ENCODE assay signal across 21 cellular contexts in the genomic region with DNA sequence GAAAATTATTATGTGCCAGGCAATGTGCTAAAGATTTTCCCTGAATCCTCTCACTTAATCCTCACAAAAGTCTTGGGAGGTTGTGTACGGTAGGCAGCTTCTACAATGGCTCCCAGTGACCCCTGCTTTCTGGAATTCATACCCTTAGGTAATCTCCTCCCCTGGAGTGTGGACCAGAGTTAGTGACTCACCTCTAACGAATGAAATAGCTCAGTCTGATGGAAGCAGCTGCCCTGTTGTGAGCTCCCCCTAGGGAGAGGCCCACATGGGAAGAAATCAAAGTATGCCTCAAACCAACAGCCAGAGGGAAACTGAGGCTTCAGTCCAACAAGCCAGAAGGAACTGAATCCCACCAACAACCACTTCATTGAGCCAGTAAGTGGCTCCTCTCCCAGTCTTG.
DNase-seq lines count a peak whose midpoint lies in the region; ATAC-seq, FAIRE-seq and TF ChIP-seq lines count a peak whose summit lies in the region.
"Had no signal": no experiment of that assay in that cellular context is flagged by ENCODE, and none has a peak within 500 bp of the region (broad histone marks: within the 10 kb centered on the region; RNA-seq: fewer than 3 reads in every experiment).

No MANE protein-coding gene starts in this region.

- no peak overlapping the region for H3K4me2 ChIP-seq in HepG2 (ENCODE audit: low read depth, low read length)

- H3K27me3 ChIP-seq in adipocyte (replicated peaks; ENCODE audit: control insufficient read depth, insufficient read depth, low read length) (no peaks in the 10 kb centered on the region), HepG2 (ENCODE audit: control insufficient read depth in 1 of 2, insufficient read depth in 2 of 2, low read length in 2 of 2) (peaks cover 2 to 13% of the 10 kb centered on the region in 2 experiments; a peak in 3 of 5 replicates)
- H3K27me3 ChIP-seq: gastrocnemius medialis, right lobe of liver had no signal

- no peak for TF ChIP-seq EP300 in HepG2 (IDR thresholded peaks at IDR 0.05; ENCODE audit: low read depth in 2 of 2, low read length in 2 of 2)
- TF ChIP-seq EP300 in HepG2 (CRISPR knock-in tag; IDR thresholded peaks at IDR 0.05; ENCODE audit: borderline replicate concordance), result no peak

- H3K36me3 ChIP-seq in adipocyte (ENCODE audit: control insufficient read depth, insufficient read depth, low read length, severe bottlenecking) (no peaks in the 10 kb centered on the region), HepG2 (replicated peaks in 1 of 2; ENCODE audit: control insufficient read depth in 1 of 2, insufficient read depth in 2 of 2, low read length in 2 of 2) (no peaks in the 10 kb centered on the region)
- H3K36me3 ChIP-seq: gastrocnemius medialis, right lobe of liver, transverse colon had no signal

- intact Hi-C loops in HepG2 (cut with micrococcal nuclease; ENCODE audit: unreplicated experiment), result no loop called here

- CTCF ChIA-PET in HepG2 (lab: Yijun Ruan, JAX; ENCODE audit: low intra/inter-chr PET ratio, low total read pairs), result no interaction called here

- no peaks in the 10 kb centered on the region for H4K20me1 ChIP-seq in HepG2 (ENCODE audit: insufficient read depth, low read length)

- no peak for TF ChIP-seq POLR2A in HepG2 (IDR thresholded peaks at IDR 0.05; ENCODE audit: insufficient read depth in 1 of 2, low read depth in 2 of 2, low read length in 2 of 2)

- H3K79me2 ChIP-seq in HepG2 (ENCODE audit: insufficient read depth, low read length), result no peaks in the 10 kb centered on the region

- FAIRE-seq in HepG2 (lab: Jason Lieb, UNC), result no peak
- FAIRE-seq: H1 had no signal

- no peak overlapping the region for H2AFZ ChIP-seq in HepG2 (ENCODE audit: low read length)

- H3K9me3 ChIP-seq in adipocyte (ENCODE audit: control insufficient read depth, low read length), result no peaks in the 10 kb centered on the region
- H3K9me3 ChIP-seq in HepG2 (ENCODE audit: low read length), result no peaks in the 10 kb centered on the region
- H3K9me3 ChIP-seq: gastrocnemius medialis, right lobe of liver, transverse colon had no signal

- no peak for ATAC-seq in HepG2
- ATAC-seq: gastrocnemius medialis; Panc1; right lobe of liver; stimulated activated naive CD8-positive, alpha-beta T cell treated with anti-CD3 and anti-CD28 coated beads, Interleukin-15, Interleukin-2, amounts not matched to agents 100 U/mL and 50 U/mL, for 24 hours had no signal

- TF ChIP-seq CTCF in progenitor cell of endocrine pancreas (IDR thresholded peaks at IDR 0.05; ENCODE audit: unreplicated experiment), result no peak
- TF ChIP-seq CTCF in HepG2 (CRISPR knock-in tag; IDR thresholded peaks at IDR 0.05), result no peak

- peak; percentile 76 for DNase-seq in AG08395 (ENCODE audit: low spot score)
- DNase-seq in HT1080 (ENCODE audit: low read depth), result peak; percentile 69
- DNase-seq in adipocyte (ENCODE audit: low read depth), result peak; percentile 26
- peak; percentile 8 for DNase-seq in iris pigment epithelial cell (ENCODE audit: low read depth)
- no peak for DNase-seq in NCI-H1417 treated with DMSO at 0.1 percent for 48 hours (lab: John Stamatoyannopoulos, UW)
- DNase-seq in progenitor cell of endocrine pancreas (ENCODE audit: low spot score, unreplicated experiment), result no peak
- DNase-seq in cerebellar cortex (ENCODE audit: low spot score), result no peak
- no peak for DNase-seq in HepG2 (ENCODE audit: low spot score)
- DNase-seq: activated CD4-positive, alpha-beta T cell treated with anti-CD3 and anti-CD28 coated beads for 48 hours; activated gamma-delta T cell; DMS79 treated with DMSO at 0.1 percent for 48 hours; gastrocnemius medialis; KG1; NCI-H1436; occipital lobe; right lobe of liver; stimulated activated naive CD8-positive, alpha-beta T cell treated with anti-CD3 and anti-CD28 coated beads, Interleukin-15, Interleukin-2, amounts not matched to agents 100 U/mL and 50 U/mL, for 24 hours; transverse colon had no signal

- H3K36me3 Mint-ChIP-seq in progenitor cell of endocrine pancreas (ENCODE audit: insufficient read depth), result no peaks in the 10 kb centered on the region

- no peak for TF ChIP-seq RAD21 in HepG2 (CRISPR knock-in tag; IDR thresholded peaks at IDR 0.05)

- WGBS in HepG2 (ENCODE audit: low lambda C conversion rate), result 6% methylated on average over 1 of the region's 2 CpGs

- no peak overlapping the region for H3K4me3 Mint-ChIP-seq in progenitor cell of endocrine pancreas (ENCODE audit: low read depth)

- H3K4me1 ChIP-seq in adipocyte (ENCODE audit: control insufficient read depth, insufficient read depth, low read length) (no peaks in the 10 kb centered on the region), HepG2 (ENCODE audit: insufficient read depth, low read length) (no peaks in the 10 kb centered on the region)
- H3K4me1 ChIP-seq: gastrocnemius medialis, right lobe of liver, transverse colon had no signal

- H3K4me3 ChIP-seq in adipocyte (ENCODE audit: low read length) (no peak overlapping the region), HepG2 (replicated peaks in 1 of 3; ENCODE audit: insufficient read depth in 1 of 3, low read depth in 2 of 3, low read length in 3 of 3) (no peak overlapping the region)
- H3K4me3 ChIP-seq: gastrocnemius medialis, right lobe of liver, transverse colon had no signal

- BruUV-seq in HepG2 (replicated peaks; lab: Mats Ljungman, UMichigan), result no TSS peak

- no peak overlapping the region for H3K27ac ChIP-seq in HepG2 (ENCODE audit: extremely low read length, insufficient read depth, low read length)
- H3K27ac ChIP-seq: gastrocnemius medialis, HL-60, right lobe of liver, transverse colon had no signal

- in situ Hi-C loops in HepG2 (cut with HindIII; ENCODE audit: extremely low pct_ligation_motif_present, low pct_unique_long_range_greater_than_20kb), result no loop called here

- H3K27ac Mint-ChIP-seq in progenitor cell of endocrine pancreas, result no peak overlapping the region

- H3K9ac ChIP-seq in adipocyte (ENCODE audit: low read length), result no peak overlapping the region
- H3K9ac ChIP-seq in HepG2 (ENCODE audit: insufficient read depth, low read depth, low read length), result no peak overlapping the region

- POLR2A ChIA-PET in HepG2 (lab: Yijun Ruan, JAX), result no interaction called here

- no peaks in the 10 kb centered on the region for H3K27me3 Mint-ChIP-seq in progenitor cell of endocrine pancreas

- no peaks in the 10 kb centered on the region for H3K9me3 Mint-ChIP-seq in progenitor cell of endocrine pancreas (ENCODE audit: low read depth)

- peaks cover 4% of the 10 kb centered on the region for H3K4me1 Mint-ChIP-seq in progenitor cell of endocrine pancreas (ENCODE audit: low read depth)

TF ChIP-seq in HepG2, 621 proteins besides CTCF, POLR2A, EP300 and RAD21:
- TF ChIP-seq DPF2 (CRISPR knock-in tag; IDR thresholded peaks at IDR 0.05; ENCODE audit: borderline replicate concordance, low read depth), result no peak

Comparison
In these comparisons a context has a peak if more than half of its experiments do, and no peak if none do; other contexts are left out.
1. DNase-seq: peak in AG08395 (single experiment), HT1080 (single experiment), adipocyte (single experiment) and iris pigment epithelial cell (single experiment); none in NCI-H1417 treated with DMSO at 0.1 percent for 48 hours (single experiment), progenitor cell of endocrine pancreas (single experiment), cerebellar cortex (single experiment) and HepG2 (single experiment).